ENCODE assay signal across 20 cellular contexts in genomic region chr4:184635381-184635780, GRCh38.
"Had no signal": no experiment of that assay in that cellular context is flagged by ENCODE, and none has a peak within 500 bp of the region (broad histone marks: within the 10 kb centered on the region; RNA-seq: fewer than 3 reads in every experiment).

No MANE protein-coding gene starts in this region.

- ATAC-seq: esophagus mucosa; gastrocnemius medialis; heart right ventricle; left ventricle myocardium superior; naive thymus-derived CD4-positive, alpha-beta T cell; right cardiac atrium; stimulated activated memory B cell treated with anti-CD40 and anti-IgM and Interleukin-4, amounts not matched to agents 10 μg/mL and 1 μg/mL and 100 μg/mL, for 72 hours had no signal

- DNase-seq: effector CD8-positive, alpha-beta T cell; gastrocnemius medialis; heart right ventricle; hypothalamus; islet precursor cell; left ventricle myocardium superior; mesendoderm; naive thymus-derived CD4-positive, alpha-beta T cell; nephron progenitor cell; posterior cingulate gyrus; right cardiac atrium; spleen; stimulated activated CD4-positive, alpha-beta T cell treated with anti-CD3 and anti-CD28 coated beads, Interleukin-15, amount 100 ng/mL, for 24 hours; stimulated activated CD4-positive, alpha-beta T cell treated with anti-CD3 and anti-CD28 coated beads, Interleukin-1b, Interleukin-23, amount 100 ng/mL, for 48 hours; stimulated activated CD4-positive, alpha-beta T cell treated with anti-CD3 and anti-CD28 coated beads, Interleukin-4, amount 100 ng/mL, for 24 hours; tibial artery; upper lobe of left lung; uterus had no signal

- H3K27me3 ChIP-seq: gastrocnemius medialis, heart right ventricle, spleen, tibial artery, upper lobe of left lung, uterus had no signal

- H3K27ac ChIP-seq: gastrocnemius medialis, heart right ventricle, spleen, tibial artery, upper lobe of left lung, uterus had no signal

- H3K36me3 ChIP-seq: uterus had no signal

- H3K9me3 ChIP-seq: gastrocnemius medialis, heart right ventricle, spleen, tibial artery, upper lobe of left lung, uterus had no signal

- H3K4me3 ChIP-seq: gastrocnemius medialis, heart right ventricle, spleen, tibial artery, upper lobe of left lung, uterus had no signal

- H3K4me1 ChIP-seq: upper lobe of left lung, uterus had no signal
